In the genomic region with DNA sequence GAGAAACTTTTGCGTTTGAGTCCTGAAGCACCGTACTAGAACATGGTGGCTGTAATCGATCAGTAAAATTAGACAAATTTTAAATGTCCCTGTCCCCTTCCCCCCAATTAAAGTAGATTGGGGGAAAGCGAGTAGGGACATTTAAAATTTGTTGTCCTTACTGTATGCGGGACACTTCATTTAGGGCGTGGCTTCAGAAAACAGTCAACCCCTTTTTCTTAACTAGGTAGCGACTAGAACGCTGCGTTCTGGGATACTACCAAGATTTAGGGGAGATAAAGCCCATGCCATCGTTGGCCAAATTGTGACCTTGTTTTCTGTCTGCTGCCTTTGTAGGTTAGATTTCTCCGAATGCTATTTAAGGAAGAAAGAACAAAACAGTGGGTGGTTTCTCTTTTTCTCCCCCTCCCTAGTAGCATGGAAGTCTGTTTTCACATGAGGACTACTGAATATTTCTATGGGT, we compare ENCODE assay signal across 8 cellular contexts. TPM values are rescaled to one million over a fixed set of nuclear protein-coding genes. Genes with fewer than 3 reads are reported as not detected.
DNase-seq lines count a peak whose midpoint lies in the region; ATAC-seq, FAIRE-seq and TF ChIP-seq lines count a peak whose summit lies in the region.

No MANE protein-coding gene starts in this region.

- WGBS in lung, 2 donors = 0 to 2% methylated on average over 11 of the region's 11 CpGs

- in situ Hi-C loops in Caki2 (cut with HindIII; ENCODE audit: low pct_unique_long_range_greater_than_20kb, low sequenced_read_pairs) = no loop called here

- H3K79me2 ChIP-seq in KMS-11 (ENCODE audit: insufficient read depth, low read depth) (peaks cover 66% of the 10 kb centered on the region), astrocyte (ENCODE audit: insufficient read depth, low read length) (peaks cover 69% of the 10 kb centered on the region)

- FAIRE-seq in astrocyte (lab: Jason Lieb, UNC) = no peak

- H3K36me3 ChIP-seq in KMS-11 (ENCODE audit: insufficient read depth) (peaks cover 20% of the 10 kb centered on the region; the same call in 1 of the 2 replicates), astrocyte (ENCODE audit: insufficient read depth, low read length) (peaks cover 16% of the 10 kb centered on the region), lung (ENCODE audit: control insufficient read depth in 2 of 2, insufficient read depth in 2 of 2, low read length in 2 of 2) (no peaks in the 10 kb centered on the region)

- H3K27ac ChIP-seq in KMS-11 = peak overlapping the region; percentile 59
- H3K27ac ChIP-seq in astrocyte (ENCODE audit: low read depth, low read length) = peak overlapping the region; percentile 87
- no peak overlapping the region for H3K27ac ChIP-seq in lung (ENCODE audit: low read depth in 1 of 2, low read length in 1 of 2)

- H3K4me1 ChIP-seq in KMS-11 (ENCODE audit: low read depth, poor library complexity, severe bottlenecking) (peaks cover 45% of the 10 kb centered on the region), astrocyte (ENCODE audit: insufficient read depth, low read length) (peaks cover 25% of the 10 kb centered on the region), lung (ENCODE audit: control insufficient read depth in 2 of 2, insufficient read depth in 2 of 2, low read length in 2 of 2) (peaks cover 3 to 11% of the 10 kb centered on the region in 2 donors)

- H3K4me1 Mint-ChIP-seq in astrocyte (ENCODE audit: low read depth, unreplicated experiment) = peaks cover 18% of the 10 kb centered on the region

- CTCF ChIA-PET in HEK293T (lab: Yijun Ruan, JAX) = no interaction called here

- peaks cover 3% of the 10 kb centered on the region for H3K36me3 Mint-ChIP-seq in astrocyte (ENCODE audit: low read depth, unreplicated experiment)

- no peaks in the 10 kb centered on the region for H3K9me3 Mint-ChIP-seq in astrocyte (ENCODE audit: unreplicated experiment)

- H3K27me3 ChIP-seq in KMS-11 (ENCODE audit: insufficient read depth, low read depth) (no peaks in the 10 kb centered on the region), astrocyte (ENCODE audit: insufficient read depth, low read length) (no peaks in the 10 kb centered on the region), lung (ENCODE audit: control insufficient read depth, insufficient read depth) (no peaks in the 10 kb centered on the region)

- H3K9ac ChIP-seq in KMS-11 (peak overlapping the region; percentile 83), astrocyte (ENCODE audit: low read length) (peak overlapping the region; percentile 97)

- H3K27me3 Mint-ChIP-seq in astrocyte (ENCODE audit: low read depth, unreplicated experiment) = no peaks in the 10 kb centered on the region

- H3K9me3 ChIP-seq in astrocyte (ENCODE audit: insufficient read depth, low read depth, low read length) (no peaks in the 10 kb centered on the region), lung (ENCODE audit: control insufficient read depth in 2 of 2, insufficient read depth in 1 of 2, low read length in 1 of 2) (no peaks in the 10 kb centered on the region)

- H2AFZ ChIP-seq in KMS-11 (ENCODE audit: low read depth) = no peak overlapping the region
- peak overlapping the region; percentile 62 for H2AFZ ChIP-seq in astrocyte (ENCODE audit: low read depth, low read length)

- peak; percentile 47 for DNase-seq in Caki2 (ENCODE audit: low read depth)
- DNase-seq in astrocyte (ENCODE audit: low read depth) = no peak
- DNase-seq in lung (ENCODE audit: low spot score) = no peak
- DNase-seq in NCI-H1930 (lab: John Stamatoyannopoulos, UW) = no peak
- no peak for DNase-seq in HEK293T (ENCODE audit: extremely low spot score)
- DNase-seq in globus pallidus (ENCODE audit: low spot score) = no peak
- DNase-seq in cortex of kidney (lab: John Stamatoyannopoulos, UW) = no peak

- H3K4me2 ChIP-seq in KMS-11 (peak overlapping the region; percentile 91), astrocyte (ENCODE audit: low read length) (peak overlapping the region; percentile 95)

- TF ChIP-seq CTCF in KMS-11 (conservative IDR thresholded peaks at IDR 0.05; ENCODE audit: low read depth, low read length) (no peak), astrocyte (IDR thresholded peaks at IDR 0.05; ENCODE audit: insufficient read depth, low read depth, low read length) (no peak), lung (IDR thresholded peaks at IDR 0.05; ENCODE audit: control extremely low read depth, extremely low read depth) (no peak)

- peak overlapping the region; percentile 55 for H3K27ac Mint-ChIP-seq in astrocyte (ENCODE audit: unreplicated experiment)

- H4K20me1 ChIP-seq in KMS-11 (ENCODE audit: insufficient read depth) (peaks cover 33% of the 10 kb centered on the region), astrocyte (ENCODE audit: insufficient read depth, low read length) (peaks cover 24% of the 10 kb centered on the region)

- H3K4me3 ChIP-seq in KMS-11 (IDR thresholded peaks at IDR 0.05; ENCODE audit: insufficient read depth, low read depth, low read length) = no peak overlapping the region
- H3K4me3 ChIP-seq in astrocyte (ENCODE audit: insufficient read depth, low read depth, low read length) = peak overlapping the region; percentile 99
- H3K4me3 ChIP-seq in lung = peak overlapping the region; percentile 27

- ATAC-seq in lung (ENCODE audit: insufficient read depth, low FRiP score) = no peak

- H3K4me3 Mint-ChIP-seq in astrocyte (ENCODE audit: unreplicated experiment) = peak overlapping the region; percentile 90

- POLR2A ChIA-PET in HEK293T (lab: Yijun Ruan, JAX) = no interaction called here

TF ChIP-seq in HEK293T, 16 proteins besides CTCF, POLR2A, EP300 and RAD21:
- TF ChIP-seq HDGF (IDR thresholded peaks at IDR 0.05; ENCODE audit: borderline replicate concordance) (no peak), CTBP1 (IDR thresholded peaks at IDR 0.05; ENCODE audit: borderline replicate concordance) (no peak), FOXM1 (IDR thresholded peaks at IDR 0.05; ENCODE audit: borderline replicate concordance) (no peak), NFRKB (IDR thresholded peaks at IDR 0.05) (no peak), SP1 (IDR thresholded peaks at IDR 0.05) (no peak), ELF4 (IDR thresholded peaks at IDR 0.05) (no peak), SUZ12 (IDR thresholded peaks at IDR 0.05) (no peak), LEF1 (IDR thresholded peaks at IDR 0.05; ENCODE audit: borderline replicate concordance) (no peak), ARNT (IDR thresholded peaks at IDR 0.05) (no peak)
- TF ChIP-seq, protein P1, sequence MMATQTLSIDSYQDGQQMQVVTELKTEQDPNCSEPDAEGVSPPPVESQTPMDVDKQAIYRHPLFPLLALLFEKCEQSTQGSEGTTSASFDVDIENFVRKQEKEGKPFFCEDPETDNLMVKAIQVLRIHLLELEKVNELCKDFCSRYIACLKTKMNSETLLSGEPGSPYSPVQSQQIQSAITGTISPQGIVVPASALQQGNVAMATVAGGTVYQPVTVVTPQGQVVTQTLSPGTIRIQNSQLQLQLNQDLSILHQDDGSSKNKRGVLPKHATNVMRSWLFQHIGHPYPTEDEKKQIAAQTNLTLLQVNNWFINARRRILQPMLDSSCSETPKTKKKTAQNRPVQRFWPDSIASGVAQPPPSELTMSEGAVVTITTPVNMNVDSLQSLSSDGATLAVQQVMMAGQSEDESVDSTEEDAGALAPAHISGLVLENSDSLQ (IDR thresholded peaks at IDR 0.05) = no peak

RNA-seq across cellular contexts. Expression of a gene that starts 1.2 kb away (rescaled TPM):
- 412 and 461 TPM in 2 replicates for total RNA-seq in Caki2 (2014; rRNA removed; shearing (Covaris generic); ENCODE audit: low replicate concordance)
- total RNA-seq in astrocyte = 47.0 and 69.9 TPM in 2 replicates
- 10 to 100 TPM; 17.4 to 35.4 TPM for total RNA-seq in lung
- 100 to 1,000 TPM in 1 of 2 donors, 10 to 100 TPM in 1; 40.4 to 113 TPM for polyA plus RNA-seq in lung

RNA-seq across cellular contexts. Expression of a gene that starts 6.1 kb away (rescaled TPM):
- 12.4 and 18.5 TPM in 2 replicates for total RNA-seq in Caki2 (2014; rRNA removed; shearing (Covaris generic); ENCODE audit: low replicate concordance)
- 17.8 and 19.0 TPM in 2 replicates for total RNA-seq in astrocyte
- 100 to 1,000 TPM in 1 of 2 donors, 10 to 100 TPM in 1; 52.3 to 112 TPM for total RNA-seq in lung
- polyA plus RNA-seq in lung = 10 to 100 TPM; 26.6 to 33.7 TPM

Comparison
In these comparisons a context has a peak if more than half of its experiments do, and no peak if none do; other contexts are left out.
1. H3K27ac ChIP-seq: peak in KMS-11 (single experiment) and astrocyte (single experiment); none in lung (0 of 2).